In the genomic region with DNA sequence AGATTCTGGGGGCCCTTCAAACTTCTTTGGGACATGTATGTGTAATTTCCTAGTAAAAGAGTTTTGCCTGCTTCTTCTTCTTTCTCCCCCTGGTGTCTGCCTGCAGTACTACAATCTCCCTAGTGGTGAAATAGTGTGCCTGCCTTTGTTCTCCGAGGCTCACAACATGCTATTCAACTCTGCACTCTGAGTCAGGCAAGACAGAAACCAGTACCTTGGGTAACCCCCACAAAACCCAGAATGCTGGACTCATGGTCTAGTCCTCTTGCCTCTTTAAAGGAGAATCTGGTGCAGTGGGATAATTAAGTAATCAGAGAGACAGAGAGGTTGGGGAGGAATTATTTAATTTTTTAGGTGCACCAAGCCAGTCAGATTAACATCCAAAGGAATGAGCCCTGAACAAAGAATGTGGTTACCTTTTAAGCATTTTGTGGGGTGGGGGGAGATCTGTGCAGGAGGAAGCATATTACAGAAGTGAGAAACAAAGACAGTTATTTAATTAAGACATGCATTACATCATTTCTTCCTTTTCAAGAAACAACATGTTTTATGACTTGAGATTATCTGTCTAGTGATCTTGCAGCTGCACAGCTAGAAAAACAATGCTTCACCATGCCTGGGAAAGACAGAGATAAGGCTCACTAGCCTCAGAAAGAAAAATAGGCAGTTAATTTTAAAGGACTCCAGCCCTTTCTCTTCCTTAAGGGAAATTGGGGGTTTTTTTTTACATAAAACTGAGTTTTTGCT, we compare ENCODE assay signal across 1 cellular context.
TF ChIP-seq lines count a peak whose summit lies in the region.

No MANE protein-coding gene starts in this region.

TF ChIP-seq in GM12878, 131 proteins besides CTCF, POLR2A, EP300 and RAD21 (continued from another document and continues in another):
- TF ChIP-seq, protein P1, sequence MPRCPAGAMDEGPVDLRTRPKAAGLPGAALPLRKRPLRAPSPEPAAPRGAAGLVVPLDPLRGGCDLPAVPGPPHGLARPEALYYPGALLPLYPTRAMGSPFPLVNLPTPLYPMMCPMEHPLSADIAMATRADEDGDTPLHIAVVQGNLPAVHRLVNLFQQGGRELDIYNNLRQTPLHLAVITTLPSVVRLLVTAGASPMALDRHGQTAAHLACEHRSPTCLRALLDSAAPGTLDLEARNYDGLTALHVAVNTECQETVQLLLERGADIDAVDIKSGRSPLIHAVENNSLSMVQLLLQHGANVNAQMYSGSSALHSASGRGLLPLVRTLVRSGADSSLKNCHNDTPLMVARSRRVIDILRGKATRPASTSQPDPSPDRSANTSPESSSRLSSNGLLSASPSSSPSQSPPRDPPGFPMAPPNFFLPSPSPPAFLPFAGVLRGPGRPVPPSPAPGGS (IDR thresholded peaks at IDR 0.05; ENCODE audit: borderline replicate concordance, insufficient read depth, low read depth, low read length, poor library complexity, severe bottlenecking) = no peak
- TF ChIP-seq ZSCAN29 (IDR thresholded peaks at IDR 0.05) (no peak), SREBF1 (IDR thresholded peaks at IDR 0.05; ENCODE audit: low read length) (no peak), RAD51 (IDR thresholded peaks at IDR 0.05) (no peak), TCF12 (IDR thresholded peaks at IDR 0.05; ENCODE audit: low read depth, low read length) (peak; percentile 56; the same call in 1 of the 2 replicates), BMI1 (IDR thresholded peaks at IDR 0.05; ENCODE audit: borderline replicate concordance) (peak; percentile 72; the same call in 1 of the 2 replicates), JUND (IDR thresholded peaks at IDR 0.05; ENCODE audit: low read depth, low read length) (0 out of 2 replicates have a peak, but pooled peaks have one; percentile 18), ZNF384 (IDR thresholded peaks at IDR 0.05; ENCODE audit: borderline replicate concordance, low read depth, low read length) (no peak), HDAC6 (IDR thresholded peaks at IDR 0.05; ENCODE audit: unreplicated experiment) (no peak), HSF1 (IDR thresholded peaks at IDR 0.05; ENCODE audit: low read depth, low read length) (no peak), RBBP5 (conservative IDR thresholded peaks at IDR 0.05) (no peak), IRF5 (IDR thresholded peaks at IDR 0.05; ENCODE audit: borderline replicate concordance) (no peak), RFX5 (IDR thresholded peaks at IDR 0.05; ENCODE audit: low read depth, low read length) (no peak), TARDBP (IDR thresholded peaks at IDR 0.05; ENCODE audit: borderline replicate concordance) (0 out of 2 replicates have a peak, but pooled peaks have one; percentile 54), HCFC1 (IDR thresholded peaks at IDR 0.05; ENCODE audit: low read length) (no peak), EZH2 (IDR thresholded peaks at IDR 0.05; ENCODE audit: borderline replicate concordance, control insufficient read depth, low read depth, low read length) (no peak), CHD1 (IDR thresholded peaks at IDR 0.05; ENCODE audit: low read depth, low read length) (no peak), USF2 (IDR thresholded peaks at IDR 0.05; ENCODE audit: borderline replicate concordance, low read depth, low read length) (no peak), FOXK2 (IDR thresholded peaks at IDR 0.05) (no peak), TCF3 (IDR thresholded peaks at IDR 0.05; ENCODE audit: borderline replicate concordance, insufficient read depth, low read depth, low read length) (no peak), IRF4 (IDR thresholded peaks at IDR 0.05; ENCODE audit: low read depth, low read length) (peak; percentile 47; the same call in 1 of the 2 replicates), PAX8 (IDR thresholded peaks at IDR 0.05) (no peak), SIN3A (IDR thresholded peaks at IDR 0.05; ENCODE audit: low read depth, low read length) (no peak), MTA3 (IDR thresholded peaks at IDR 0.05; ENCODE audit: borderline replicate concordance, low read length) (no peak), MEF2A (IDR thresholded peaks at IDR 0.05; ENCODE audit: insufficient read depth, low read depth, low read length) (no peak), FOS (IDR thresholded peaks at IDR 0.05; ENCODE audit: borderline replicate concordance, extremely low read depth, insufficient read length) (no peak), CREB1 (IDR thresholded peaks at IDR 0.05; ENCODE audit: low read depth) (no peak; the same call in 1 of the 2 replicates), PKNOX1 (IDR thresholded peaks at IDR 0.05) (no peak), STAT3 (IDR thresholded peaks at IDR 0.05; ENCODE audit: low read depth, low read length) (no peak), CREM (IDR thresholded peaks at IDR 0.05; ENCODE audit: low read depth) (peak; percentile 56; the same call in 1 of the 2 replicates), TAF1 (IDR thresholded peaks at IDR 0.05; ENCODE audit: borderline replicate concordance, low read depth, low read length) (no peak), ZNF207 (IDR thresholded peaks at IDR 0.05; ENCODE audit: borderline replicate concordance) (no peak), YBX1 (IDR thresholded peaks at IDR 0.05) (no peak), NR2F1 (conservative IDR thresholded peaks at IDR 0.05) (peak; percentile 43; the same call in 1 of the 2 replicates), RELA (IDR thresholded peaks at IDR 0.05; ENCODE audit: borderline replicate concordance, partially characterized antibody) (no peak)
- TF ChIP-seq, protein P2, sequence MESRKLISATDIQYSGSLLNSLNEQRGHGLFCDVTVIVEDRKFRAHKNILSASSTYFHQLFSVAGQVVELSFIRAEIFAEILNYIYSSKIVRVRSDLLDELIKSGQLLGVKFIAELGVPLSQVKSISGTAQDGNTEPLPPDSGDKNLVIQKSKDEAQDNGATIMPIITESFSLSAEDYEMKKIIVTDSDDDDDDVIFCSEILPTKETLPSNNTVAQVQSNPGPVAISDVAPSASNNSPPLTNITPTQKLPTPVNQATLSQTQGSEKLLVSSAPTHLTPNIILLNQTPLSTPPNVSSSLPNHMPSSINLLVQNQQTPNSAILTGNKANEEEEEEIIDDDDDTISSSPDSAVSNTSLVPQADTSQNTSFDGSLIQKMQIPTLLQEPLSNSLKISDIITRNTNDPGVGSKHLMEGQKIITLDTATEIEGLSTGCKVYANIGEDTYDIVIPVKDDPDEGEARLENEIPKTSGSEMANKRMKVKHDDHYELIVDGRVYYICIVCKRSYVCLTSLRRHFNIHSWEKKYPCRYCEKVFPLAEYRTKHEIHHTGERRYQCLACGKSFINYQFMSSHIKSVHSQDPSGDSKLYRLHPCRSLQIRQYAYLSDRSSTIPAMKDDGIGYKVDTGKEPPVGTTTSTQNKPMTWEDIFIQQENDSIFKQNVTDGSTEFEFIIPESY (IDR thresholded peaks at IDR 0.05) = no peak
- TF ChIP-seq, protein P3, sequence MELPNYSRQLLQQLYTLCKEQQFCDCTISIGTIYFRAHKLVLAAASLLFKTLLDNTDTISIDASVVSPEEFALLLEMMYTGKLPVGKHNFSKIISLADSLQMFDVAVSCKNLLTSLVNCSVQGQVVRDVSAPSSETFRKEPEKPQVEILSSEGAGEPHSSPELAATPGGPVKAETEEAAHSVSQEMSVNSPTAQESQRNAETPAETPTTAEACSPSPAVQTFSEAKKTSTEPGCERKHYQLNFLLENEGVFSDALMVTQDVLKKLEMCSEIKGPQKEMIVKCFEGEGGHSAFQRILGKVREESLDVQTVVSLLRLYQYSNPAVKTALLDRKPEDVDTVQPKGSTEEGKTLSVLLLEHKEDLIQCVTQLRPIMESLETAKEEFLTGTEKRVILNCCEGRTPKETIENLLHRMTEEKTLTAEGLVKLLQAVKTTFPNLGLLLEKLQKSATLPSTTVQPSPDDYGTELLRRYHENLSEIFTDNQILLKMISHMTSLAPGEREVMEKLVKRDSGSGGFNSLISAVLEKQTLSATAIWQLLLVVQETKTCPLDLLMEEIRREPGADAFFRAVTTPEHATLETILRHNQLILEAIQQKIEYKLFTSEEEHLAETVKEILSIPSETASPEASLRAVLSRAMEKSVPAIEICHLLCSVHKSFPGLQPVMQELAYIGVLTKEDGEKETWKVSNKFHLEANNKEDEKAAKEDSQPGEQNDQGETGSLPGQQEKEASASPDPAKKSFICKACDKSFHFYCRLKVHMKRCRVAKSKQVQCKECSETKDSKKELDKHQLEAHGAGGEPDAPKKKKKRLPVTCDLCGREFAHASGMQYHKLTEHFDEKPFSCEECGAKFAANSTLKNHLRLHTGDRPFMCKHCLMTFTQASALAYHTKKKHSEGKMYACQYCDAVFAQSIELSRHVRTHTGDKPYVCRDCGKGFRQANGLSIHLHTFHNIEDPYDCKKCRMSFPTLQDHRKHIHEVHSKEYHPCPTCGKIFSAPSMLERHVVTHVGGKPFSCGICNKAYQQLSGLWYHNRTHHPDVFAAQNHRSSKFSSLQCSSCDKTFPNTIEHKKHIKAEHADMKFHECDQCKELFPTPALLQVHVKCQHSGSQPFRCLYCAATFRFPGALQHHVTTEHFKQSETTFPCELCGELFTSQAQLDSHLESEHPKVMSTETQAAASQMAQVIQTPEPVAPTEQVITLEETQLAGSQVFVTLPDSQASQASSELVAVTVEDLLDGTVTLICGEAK (IDR thresholded peaks at IDR 0.05; ENCODE audit: borderline replicate concordance) = no peak
- TF ChIP-seq, protein P4, sequence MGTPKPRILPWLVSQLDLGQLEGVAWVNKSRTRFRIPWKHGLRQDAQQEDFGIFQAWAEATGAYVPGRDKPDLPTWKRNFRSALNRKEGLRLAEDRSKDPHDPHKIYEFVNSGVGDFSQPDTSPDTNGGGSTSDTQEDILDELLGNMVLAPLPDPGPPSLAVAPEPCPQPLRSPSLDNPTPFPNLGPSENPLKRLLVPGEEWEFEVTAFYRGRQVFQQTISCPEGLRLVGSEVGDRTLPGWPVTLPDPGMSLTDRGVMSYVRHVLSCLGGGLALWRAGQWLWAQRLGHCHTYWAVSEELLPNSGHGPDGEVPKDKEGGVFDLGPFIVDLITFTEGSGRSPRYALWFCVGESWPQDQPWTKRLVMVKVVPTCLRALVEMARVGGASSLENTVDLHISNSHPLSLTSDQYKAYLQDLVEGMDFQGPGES (IDR thresholded peaks at IDR 0.05) = no peak
- TF ChIP-seq, protein P5, sequence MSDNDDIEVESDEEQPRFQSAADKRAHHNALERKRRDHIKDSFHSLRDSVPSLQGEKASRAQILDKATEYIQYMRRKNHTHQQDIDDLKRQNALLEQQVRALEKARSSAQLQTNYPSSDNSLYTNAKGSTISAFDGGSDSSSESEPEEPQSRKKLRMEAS (IDR thresholded peaks at IDR 0.05; ENCODE audit: low read depth, low read length) = no peak
- TF ChIP-seq, protein P6, sequence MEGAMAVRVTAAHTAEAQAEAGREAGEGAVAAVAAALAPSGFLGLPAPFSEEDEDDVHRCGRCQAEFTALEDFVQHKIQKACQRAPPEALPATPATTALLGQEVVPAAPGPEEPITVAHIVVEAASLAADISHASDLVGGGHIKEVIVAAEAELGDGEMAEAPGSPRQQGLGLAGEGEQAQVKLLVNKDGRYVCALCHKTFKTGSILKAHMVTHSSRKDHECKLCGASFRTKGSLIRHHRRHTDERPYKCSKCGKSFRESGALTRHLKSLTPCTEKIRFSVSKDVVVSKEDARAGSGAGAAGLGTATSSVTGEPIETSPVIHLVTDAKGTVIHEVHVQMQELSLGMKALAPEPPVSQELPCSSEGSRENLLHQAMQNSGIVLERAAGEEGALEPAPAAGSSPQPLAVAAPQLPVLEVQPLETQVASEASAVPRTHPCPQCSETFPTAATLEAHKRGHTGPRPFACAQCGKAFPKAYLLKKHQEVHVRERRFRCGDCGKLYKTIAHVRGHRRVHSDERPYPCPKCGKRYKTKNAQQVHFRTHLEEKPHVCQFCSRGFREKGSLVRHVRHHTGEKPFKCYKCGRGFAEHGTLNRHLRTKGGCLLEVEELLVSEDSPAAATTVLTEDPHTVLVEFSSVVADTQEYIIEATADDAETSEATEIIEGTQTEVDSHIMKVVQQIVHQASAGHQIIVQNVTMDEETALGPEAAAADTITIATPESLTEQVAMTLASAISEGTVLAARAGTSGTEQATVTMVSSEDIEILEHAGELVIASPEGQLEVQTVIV (IDR thresholded peaks at IDR 0.05; ENCODE audit: borderline replicate concordance, partially characterized antibody) = no peak
